In genomic region chr10:62242965-62243646, GRCh38 we compare ENCODE assay signal across 8 cellular contexts. TPM values are rescaled to one million over a fixed set of nuclear protein-coding genes. Genes with fewer than 3 reads are reported as not detected.
DNase-seq lines count a peak whose midpoint lies in the region; ATAC-seq and TF ChIP-seq lines count a peak whose summit lies in the region.
"Not testable (repeated sequence)": the region's sequence is repeated elsewhere in the genome, so short reads cannot be mapped to it uniquely, and the experiment has no call there.

No MANE protein-coding gene starts in this region.

- H3K36me3 Mint-ChIP-seq in WTC11 = not testable (repeated sequence)

- CTCF ChIA-PET in WTC11 (lab: Charles Lee) = interaction anchor here (1.0 kb wide), 1 partner anchor 204 kb away, joined by 3 read pairs; no protein-coding TSS in a partner anchor

- not testable (repeated sequence) for H3K27me3 Mint-ChIP-seq in WTC11 (ENCODE audit: low read depth)

- H3K27ac Mint-ChIP-seq in WTC11 = peak overlapping the region; percentile 68

- peak overlapping the region; percentile 85 for H3K27ac ChIP-seq in DOHH2 (ENCODE audit: low read depth, low read length)
- H3K27ac ChIP-seq in left lung = peak overlapping the region; percentile 55 to 90
- peak overlapping the region; percentile 6 to 87 (median 80) for H3K27ac ChIP-seq in spleen

- H3K9me3 Mint-ChIP-seq in WTC11 = not testable (repeated sequence)

- H3F3A ChIP-seq in DOHH2 (ENCODE audit: control insufficient read depth, insufficient read depth) = peaks cover 12% of the 10 kb centered on the region

- H3K4me3 ChIP-seq in DOHH2 (ENCODE audit: low read length) = peak overlapping the region; percentile 67
- H3K4me3 ChIP-seq in left lung = peak overlapping the region in 1 of 2 donors; percentile 36
- peak overlapping the region in 4 of 8 donors; percentile 7 to 50 (median 19) for H3K4me3 ChIP-seq in spleen

- not testable (repeated sequence) for H3K9me2 ChIP-seq in DOHH2 (replicated peaks; ENCODE audit: control insufficient read depth, low read length)

- H3K79me2 ChIP-seq in DOHH2 (ENCODE audit: control insufficient read depth, low read length) = peaks cover 12% of the 10 kb centered on the region; the same call in 1 of the 2 replicates

- H3K9me3 ChIP-seq in DOHH2 (ENCODE audit: control insufficient read depth, insufficient read depth, low read length); left lung; spleen: not testable (repeated sequence)

- H3K36me3 ChIP-seq in DOHH2 (ENCODE audit: control insufficient read depth, low read length); left lung; spleen: not testable (repeated sequence)

- not testable (repeated sequence) for H4K20me1 ChIP-seq in DOHH2 (ENCODE audit: control insufficient read depth, insufficient read depth, low read depth, low read length)

- TF ChIP-seq CTCF in DOHH2 (IDR thresholded peaks at IDR 0.05; ENCODE audit: low read depth, low read length, poor library complexity, severe bottlenecking); WTC11 (IDR thresholded peaks at IDR 0.05); left lung (IDR thresholded peaks at IDR 0.05); spleen (IDR thresholded peaks at IDR 0.05 in 8 of 11, conservative IDR thresholded peaks at IDR 0.05 in 3 of 11): not testable (repeated sequence)

- POLR2A ChIA-PET in WTC11 (lab: Charles Lee) = not testable (repeated sequence)

- peak; percentile 58 for DNase-seq in NAMALWA (ENCODE audit: low spot score)
- not testable (repeated sequence) for DNase-seq in WTC11 (ENCODE audit: low spot score); left lung; spleen
- DNase-seq in dermis microvascular lymphatic vessel endothelial cell (ENCODE audit: low read depth in 2 of 2) = peak; percentile 34 to 74

- TF ChIP-seq POLR2A in spleen (IDR thresholded peaks at IDR 0.05) = not testable (repeated sequence)

- H3K4me3 Mint-ChIP-seq in WTC11 = not testable (repeated sequence)

- H3K27me3 ChIP-seq in DOHH2 (ENCODE audit: control insufficient read depth, low read length); left lung; spleen (replicated peaks in 1 of 7): not testable (repeated sequence)

- intact Hi-C loops in left lung (cut with DNase I) (loop anchor here in 1 of 2 donors (10.0 kb wide), 1 partner anchor 198 kb away; no protein-coding TSS in a partner anchor), spleen (cut with DNase I; ENCODE audit: low total_unique reads) (loop anchor here (10.0 kb wide), 1 partner anchor 348 kb away; no protein-coding TSS in a partner anchor)

- peak overlapping the region; percentile 81 for H3K4me2 ChIP-seq in DOHH2 (ENCODE audit: low read length)

- ATAC-seq in GM19467 (IDR thresholded peaks at IDR 0.05; ENCODE audit: unreplicated experiment) (peak; percentile 84), HG03066 (IDR thresholded peaks at IDR 0.05; ENCODE audit: low read depth, unreplicated experiment) (peak; percentile 93), left lung (peak; percentile 87)
- not testable (repeated sequence) for ATAC-seq in WTC11

- H3K4me1 ChIP-seq in DOHH2 (ENCODE audit: control insufficient read depth, low read length) = peaks cover 78% of the 10 kb centered on the region
- peaks cover 4 to 36% of the 10 kb centered on the region in 2 donors for H3K4me1 ChIP-seq in left lung
- H3K4me1 ChIP-seq in spleen = peaks cover 0 to 66% (median 35%) of the 10 kb centered on the region in 6 donors

- WGBS in spleen, 5 donors = 51 to 63% (median 58%) methylated on average over 4 of the region's 4 CpGs

- H3K4me1 Mint-ChIP-seq in WTC11 = not testable (repeated sequence)

RNA-seq across cellular contexts. Expression of gene RTKN2, which starts 25.5 kb away (rescaled TPM):
- total RNA-seq in WTC11 (2021) (16.7 to 20.5 TPM (median 16.8 TPM) in 3 replicates), dermis microvascular lymphatic vessel endothelial cell (under 0.01 TPM in 2 replicates), left lung (10 to 100 TPM in 1 of 2 donors, 1 to 10 TPM in 1; 5.7 to 14.1 TPM), spleen (1 to 10 TPM; 1.0 to 5.7 (median 2.3) TPM)
- polyA plus RNA-seq in spleen = under 1 TPM; 0.26 to 0.62 (median 0.39) TPM
